In genomic region chr2:75500633-75501032, GRCh38 we compare ENCODE assay signal across 16 cellular contexts.
A peak's percentile ranks its signal among the peaks of the same experiment; 100 is the strongest.
DNase-seq lines count a peak whose midpoint lies in the region; ATAC-seq and TF ChIP-seq lines count a peak whose summit lies in the region.
"Had no signal": no experiment of that assay in that cellular context is flagged by ENCODE, and none has a peak within 500 bp of the region (broad histone marks: within the 10 kb centered on the region; RNA-seq: fewer than 3 reads in every experiment).

No MANE protein-coding gene starts in this region.

- no peak overlapping the region for H4K91ac ChIP-seq in neuronal stem cell (ENCODE audit: low read depth, low read length, poor library complexity)

- peak; percentile 86 for DNase-seq in DMS153 (lab: John Stamatoyannopoulos, UW)
- peak in 2 of 3 experiments; percentile 56 to 88 for DNase-seq in NCI-H1417 (lab: John Stamatoyannopoulos, UW)
- DNase-seq in fibroblast of peridontal ligament (ENCODE audit: extremely low read depth): peak; percentile 57
- DNase-seq in tibial artery: no peak
- DNase-seq in NCI-H526 (lab: John Stamatoyannopoulos, UW): no peak
- no peak for DNase-seq in neuronal stem cell (ENCODE audit: low spot score)
- DNase-seq: activated CD8-positive, alpha-beta T cell treated with anti-CD3 and anti-CD28 coated beads for 36 hours; esophagus squamous epithelium; GDM1; naive B cell; NCI-H1694; substantia nigra had no signal

- H3K9me3 ChIP-seq in tibial artery (no peaks in the 10 kb centered on the region), neuronal stem cell (replicated peaks in 1 of 2; ENCODE audit: control insufficient read depth in 2 of 2, insufficient read depth in 1 of 2, low read depth in 1 of 2, low read length in 2 of 2) (no peaks in the 10 kb centered on the region)
- H3K9me3 ChIP-seq: BLaER1 treated with 17β-estradiol and CSF1 and Interleukin-3, amounts not matched to agents 10 nM and 100 nM; esophagus squamous epithelium had no signal

- no peak for TF ChIP-seq CTCF in tibial artery (IDR thresholded peaks at IDR 0.05)

- H3K27ac ChIP-seq in tibial artery (no peak overlapping the region), neuronal stem cell (replicated peaks; ENCODE audit: low read length) (no peak overlapping the region)
- H3K27ac ChIP-seq: BLaER1 treated with 17β-estradiol and CSF1 and Interleukin-3, amounts not matched to agents 10 nM and 100 nM; coronary artery; esophagus squamous epithelium had no signal

- no peak overlapping the region for H2AFZ ChIP-seq in neuronal stem cell (ENCODE audit: low read length)

- no peak overlapping the region for H2BK120ac ChIP-seq in neuronal stem cell (ENCODE audit: low read depth, low read length)

- H3K4me3 ChIP-seq in tibial artery (no peak overlapping the region), neuronal stem cell (ENCODE audit: low read length in 2 of 2) (no peak overlapping the region)
- H3K4me3 ChIP-seq: BLaER1 treated with 17β-estradiol and CSF1 and Interleukin-3, amounts not matched to agents 10 nM and 100 nM; coronary artery; esophagus squamous epithelium had no signal

- 100% methylated on average over 1 of the region's 2 CpGs for WGBS in neuronal stem cell (ENCODE audit: extremely low coverage in 2 of 2, insufficient read length in 2 of 2, insufficient replicate concordance in 1 of 2), 2 donors

- H3K4ac ChIP-seq in neuronal stem cell (ENCODE audit: low read length): no peak overlapping the region

- no peak overlapping the region for H4K8ac ChIP-seq in neuronal stem cell (ENCODE audit: low read depth, low read length)

- H2BK5ac ChIP-seq in neuronal stem cell (ENCODE audit: low read length): no peak overlapping the region

- H3K23ac ChIP-seq in neuronal stem cell (ENCODE audit: low read depth, low read length, poor library complexity): no peak overlapping the region

- TF ChIP-seq POLR2A in GM18505 (IDR thresholded peaks at IDR 0.05; ENCODE audit: borderline replicate concordance, extremely low read depth, insufficient read depth, insufficient read length): no peak

- no peak overlapping the region for H2BK15ac ChIP-seq in neuronal stem cell (ENCODE audit: low read length)

- H2BK12ac ChIP-seq in neuronal stem cell (ENCODE audit: low read length): no peak overlapping the region

- H3K9ac ChIP-seq in neuronal stem cell (ENCODE audit: low read depth, low read length, poor library complexity): no peak overlapping the region
- H3K9ac ChIP-seq: BLaER1 treated with 17β-estradiol and CSF1 and Interleukin-3, amounts not matched to agents 10 nM and 100 nM had no signal

- no peak overlapping the region for H2AK5ac ChIP-seq in neuronal stem cell (ENCODE audit: low read depth, low read length)

- H3K36me3 ChIP-seq in tibial artery: no peaks in the 10 kb centered on the region
- H3K36me3 ChIP-seq in neuronal stem cell (replicated peaks in 1 of 2; ENCODE audit: control insufficient read depth in 2 of 2, insufficient read depth in 2 of 2, low read length in 2 of 2): no peaks in the 10 kb centered on the region
- H3K36me3 ChIP-seq: BLaER1 treated with 17β-estradiol and CSF1 and Interleukin-3, amounts not matched to agents 10 nM and 100 nM; esophagus squamous epithelium had no signal

- intact Hi-C loops in tibial artery (cut with DNase I; ENCODE audit: low total_unique reads): no loop called here

- no peak overlapping the region for H3K14ac ChIP-seq in neuronal stem cell (ENCODE audit: low read length)

- no peaks in the 10 kb centered on the region for H3K79me1 ChIP-seq in neuronal stem cell (ENCODE audit: low read depth, low read length)

- no peak for ATAC-seq in GM18505 (IDR thresholded peaks at IDR 0.05; ENCODE audit: unreplicated experiment)
- ATAC-seq: activated CD8-positive, alpha-beta T cell treated with anti-CD3 and anti-CD28 coated beads for 36 hours had no signal

- no peak overlapping the region for H3K18ac ChIP-seq in neuronal stem cell (ENCODE audit: low read length)

- H3K27me3 ChIP-seq in tibial artery (no peaks in the 10 kb centered on the region), neuronal stem cell (ENCODE audit: control insufficient read depth in 3 of 3, insufficient read depth in 3 of 3, low read depth in 1 of 3, low read length in 3 of 3) (no peaks in the 10 kb centered on the region)
- H3K27me3 ChIP-seq: BLaER1 treated with 17β-estradiol and CSF1 and Interleukin-3, amounts not matched to agents 10 nM and 100 nM; esophagus squamous epithelium had no signal

- no peak overlapping the region for H3K4me2 ChIP-seq in neuronal stem cell (ENCODE audit: insufficient read depth, low read length, poor library complexity, severe bottlenecking)
- H3K4me2 ChIP-seq: BLaER1 treated with 17β-estradiol and CSF1 and Interleukin-3, amounts not matched to agents 10 nM and 100 nM had no signal

- H3K4me1 ChIP-seq in tibial artery: no peaks in the 10 kb centered on the region
- H3K4me1 ChIP-seq in neuronal stem cell (ENCODE audit: control insufficient read depth in 2 of 2, insufficient read depth in 1 of 2, low read depth in 1 of 2, low read length in 2 of 2): peaks cover 0 to 10% of the 10 kb centered on the region in 2 donors
- H3K4me1 ChIP-seq: BLaER1 treated with 17β-estradiol and CSF1 and Interleukin-3, amounts not matched to agents 10 nM and 100 nM; esophagus squamous epithelium had no signal

TF ChIP-seq in PFSK-1, 5 proteins besides CTCF, POLR2A, EP300 and RAD21:
- TF ChIP-seq POLR2AphosphoS5 (IDR thresholded peaks at IDR 0.05; ENCODE audit: low read depth, low read length) (0 out of 2 replicates have a peak, but pooled peaks have one; percentile 29), FOXP2 (optimal IDR thresholded peaks at IDR 0.05; ENCODE audit: borderline replicate concordance, extremely low read depth, extremely low read length, insufficient read depth) (no peak), TAF1 (IDR thresholded peaks at IDR 0.05; ENCODE audit: borderline replicate concordance, insufficient read depth, low read length) (no peak), SIN3A (IDR thresholded peaks at IDR 0.05; ENCODE audit: borderline replicate concordance, insufficient read depth, low read length) (peak; percentile 72; the same call in 1 of the 2 replicates), REST (IDR thresholded peaks at IDR 0.05; ENCODE audit: insufficient read depth in 1 of 2, low read depth in 2 of 2, low read length in 2 of 2) (0 out of 4 replicates have a peak, but pooled peaks of 1 of the 2 experiments have one; percentile 38)

Comparison
In these comparisons a context has a peak if more than half of its experiments do, and no peak if none do; other contexts are left out.
1. DNase-seq: peak in DMS153 (single experiment), NCI-H1417 (2 of 3) and fibroblast of peridontal ligament (single experiment); none in tibial artery (0 of 2), NCI-H526 (0 of 2) and neuronal stem cell (single experiment).